In genomic region chr9:135282001-135282731, GRCh38 we compare ENCODE assay signal across 8 cellular contexts.
DNase-seq lines count a peak whose midpoint lies in the region; ATAC-seq, FAIRE-seq and TF ChIP-seq lines count a peak whose summit lies in the region.

No MANE protein-coding gene starts in this region.

- H3K14ac ChIP-seq in IMR-90 (replicated peaks; ENCODE audit: low read depth, low read length), result no peak overlapping the region

- DNase-seq in AG08395 (ENCODE audit: low spot score), result peak; percentile 24
- no peak for DNase-seq in IMR-90
- peak; percentile 90 to 92 for DNase-seq in SHP77 (lab: John Stamatoyannopoulos, UW)
- DNase-seq in hepatocyte (ENCODE audit: low spot score), result peak; percentile 45
- peak; percentile 90 for DNase-seq in urothelium cell line (ENCODE audit: low spot score)
- DNase-seq in activated naive CD4-positive, alpha-beta T cell (lab: John Stamatoyannopoulos, UW), result no peak
- no peak for DNase-seq in islet precursor cell

- H3K79me2 ChIP-seq in hepatocyte, result no peaks in the 10 kb centered on the region

- H3K56ac ChIP-seq in IMR-90 (ENCODE audit: extremely low read depth, insufficient read depth, low read length), result no peak overlapping the region

- no peak for ATAC-seq in IMR-90 (ENCODE audit: low read depth)
- no peak for ATAC-seq in HG02970 (IDR thresholded peaks at IDR 0.05; ENCODE audit: low FRiP score, unreplicated experiment)

- dilution Hi-C loops in IMR-90 (cut with HindIII; ENCODE audit: low sequenced_read_pairs, unreplicated experiment), result no loop called here

- 20% methylated on average over 2 of the region's 18 CpGs; no CpG with 5 or more reads in 1 of the 2 experiments for WGBS in IMR-90 (ENCODE audit: extremely low coverage in 2 of 2, insufficient read length in 1 of 2), 2 experiments
- WGBS in hepatocyte (ENCODE audit: low lambda C conversion rate, missing lambda C conversion rate), result 64% methylated on average over 18 of the region's 18 CpGs

- H2BK120ac ChIP-seq in IMR-90 (ENCODE audit: low read depth, low read length), result no peak overlapping the region

- intact Hi-C loops in IMR-90 (cut with micrococcal nuclease), result no loop called here

- no peak for TF ChIP-seq RAD21 in IMR-90 (IDR thresholded peaks at IDR 0.05; ENCODE audit: low read length)

- no peaks in the 10 kb centered on the region for H3K27me3 ChIP-seq in IMR-90 (ENCODE audit: control insufficient read depth, insufficient read depth, low read length)
- no peaks in the 10 kb centered on the region for H3K27me3 ChIP-seq in hepatocyte

- POLR2A ChIA-PET in IMR-90 (lab: Charles Lee; ENCODE audit: unreplicated experiment), result no interaction called here

- H3K9me3 ChIP-seq in IMR-90 (ENCODE audit: control insufficient read depth, insufficient read depth, low read length) (peaks cover 28% of the 10 kb centered on the region), hepatocyte (ENCODE audit: low read depth) (no peaks in the 10 kb centered on the region)

- no peak overlapping the region for H3K4me3 ChIP-seq in IMR-90 (ENCODE audit: insufficient read depth, low read depth, low read length)
- no peak overlapping the region for H3K4me3 ChIP-seq in hepatocyte

- no peak overlapping the region for H3K18ac ChIP-seq in IMR-90 (ENCODE audit: low read depth, low read length)

- peak overlapping the region; percentile 16 for H2AK9ac ChIP-seq in IMR-90 (replicated peaks; ENCODE audit: low read depth, low read length, poor library complexity)

- no peaks in the 10 kb centered on the region for H3K9me2 ChIP-seq in hepatocyte (replicated peaks; ENCODE audit: insufficient read depth)

- H3K23ac ChIP-seq in IMR-90 (ENCODE audit: low read depth, low read length), result no peak overlapping the region

- no peak overlapping the region for H4K91ac ChIP-seq in IMR-90 (ENCODE audit: insufficient read depth, low read depth, low read length)

- H4K20me1 ChIP-seq in IMR-90 (ENCODE audit: insufficient read depth, low read length) (no peaks in the 10 kb centered on the region), hepatocyte (ENCODE audit: insufficient read depth, poor library complexity, severe bottlenecking) (no peaks in the 10 kb centered on the region)

- no peak overlapping the region for H2BK15ac ChIP-seq in IMR-90 (ENCODE audit: low read depth, low read length)

- H3K27ac ChIP-seq in IMR-90 (ENCODE audit: insufficient read depth, low read length) (no peak overlapping the region), hepatocyte (no peak overlapping the region)

- H3K9ac ChIP-seq in IMR-90 (ENCODE audit: low read depth, low read length), result no peak overlapping the region

- peak; percentile 48 for FAIRE-seq in urothelium cell line (lab: Jason Lieb, UNC)

- no peak overlapping the region for H3K4ac ChIP-seq in IMR-90 (ENCODE audit: low read depth, low read length)

- H4K8ac ChIP-seq in IMR-90 (ENCODE audit: low read depth in 2 of 2, low read length in 2 of 2), result no peak overlapping the region

- no peak overlapping the region for H2BK20ac ChIP-seq in IMR-90 (ENCODE audit: low read depth, low read length)

- H3K4me1 ChIP-seq in IMR-90 (ENCODE audit: control insufficient read depth, insufficient read depth, low read length) (no peaks in the 10 kb centered on the region), hepatocyte (ENCODE audit: insufficient read depth) (no peaks in the 10 kb centered on the region)

- H3K79me1 ChIP-seq in IMR-90 (ENCODE audit: low read depth in 1 of 2, low read length in 2 of 2), result no peaks in the 10 kb centered on the region

- TF ChIP-seq POLR2A in IMR-90 (IDR thresholded peaks at IDR 0.05; ENCODE audit: low read depth, low read length), result no peak

- no peak overlapping the region for H3K4me2 ChIP-seq in IMR-90 (ENCODE audit: low read depth, low read length)
- H3K4me2 ChIP-seq in hepatocyte, result no peak overlapping the region

- CTCF ChIA-PET in IMR-90 (lab: Yijun Ruan, JAX), result no interaction called here

- no peaks in the 10 kb centered on the region for H3K9me1 ChIP-seq in IMR-90 (ENCODE audit: insufficient read depth, low read length)

- H2BK5ac ChIP-seq in IMR-90 (ENCODE audit: low read depth, low read length, poor library complexity, severe bottlenecking), result no peak overlapping the region

- in situ Hi-C loops in IMR-90 (cut with MboI; ENCODE audit: low sequenced_read_pairs), result no loop called here

- no TSS peak for BruUV-seq in IMR-90 (replicated peaks; lab: Mats Ljungman, UMichigan)

- no peak overlapping the region for H4K5ac ChIP-seq in IMR-90 (ENCODE audit: low read depth, low read length)

- H3K36me3 ChIP-seq in IMR-90 (ENCODE audit: control insufficient read depth, insufficient read depth, low read length) (no peaks in the 10 kb centered on the region), hepatocyte (replicated peaks; ENCODE audit: insufficient read depth, low read depth) (no peaks in the 10 kb centered on the region)

- H2AFZ ChIP-seq in IMR-90 (replicated peaks; ENCODE audit: low read length, poor library complexity) (no peak overlapping the region), hepatocyte (no peak overlapping the region)

- no peak for TF ChIP-seq CTCF in IMR-90 (conservative IDR thresholded peaks at IDR 0.05; ENCODE audit: low read depth, low read length)
- no peak for TF ChIP-seq CTCF in hepatocyte (IDR thresholded peaks at IDR 0.05; ENCODE audit: poor library complexity)

- no peak overlapping the region for H2AK5ac ChIP-seq in IMR-90 (ENCODE audit: low read depth, low read length)

TF ChIP-seq in IMR-90, 13 proteins besides CTCF, POLR2A, EP300 and RAD21:
- TF ChIP-seq CEBPB (IDR thresholded peaks at IDR 0.05; ENCODE audit: low read depth, low read length) (no peak), ELK1 (IDR thresholded peaks at IDR 0.05; ENCODE audit: borderline replicate concordance, low read depth, low read length) (no peak), CHD1 (IDR thresholded peaks at IDR 0.05; ENCODE audit: low read depth, low read length) (no peak), MAFK (IDR thresholded peaks at IDR 0.05; ENCODE audit: low read depth, low read length) (no peak), FOS (IDR thresholded peaks at IDR 0.05; ENCODE audit: low read depth, low read length) (no peak), USF2 (IDR thresholded peaks at IDR 0.05; ENCODE audit: low read depth, low read length) (no peak), RFX5 (IDR thresholded peaks at IDR 0.05; ENCODE audit: low read depth, low read length) (no peak), MAZ (IDR thresholded peaks at IDR 0.05; ENCODE audit: borderline replicate concordance, low read depth, low read length) (no peak), MXI1 (IDR thresholded peaks at IDR 0.05; ENCODE audit: borderline replicate concordance, low read depth, low read length) (no peak), SMC3 (IDR thresholded peaks at IDR 0.05; ENCODE audit: low read depth, low read length) (no peak)

Comparison
In these comparisons a context has a peak if more than half of its experiments do, and no peak if none do; other contexts are left out.
1. DNase-seq: peak in AG08395 (single experiment), SHP77 (2 of 2), hepatocyte (single experiment) and urothelium cell line (single experiment); none in IMR-90 (single experiment), activated naive CD4-positive, alpha-beta T cell (0 of 4) and islet precursor cell (single experiment).